ENCODE assay signal across 10 cellular contexts in the genomic region with DNA sequence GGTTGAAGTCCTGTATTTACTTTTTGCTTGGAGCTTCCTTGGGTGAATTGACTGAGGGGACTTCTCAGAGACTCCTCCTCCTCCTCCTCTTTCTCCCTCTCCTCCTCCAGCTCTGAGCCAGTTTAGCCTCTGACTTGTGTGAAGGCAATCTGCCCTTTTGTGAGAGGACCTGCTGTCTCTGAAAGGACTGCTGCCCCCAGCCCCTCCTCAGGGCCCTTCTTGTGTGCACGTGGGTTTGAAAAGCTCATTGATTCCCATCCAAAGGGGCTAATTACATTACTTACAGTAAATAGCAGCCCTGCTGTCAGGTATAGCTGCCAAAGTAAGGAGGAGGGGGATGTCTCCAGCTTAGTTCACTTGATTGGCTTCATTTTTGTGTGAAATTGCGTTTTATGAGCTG.
DNase-seq lines count a peak whose midpoint lies in the region; ATAC-seq lines count a peak whose summit lies in the region.
"Had no signal": no experiment of that assay in that cellular context is flagged by ENCODE, and none has a peak within 500 bp of the region (broad histone marks: within the 10 kb centered on the region; RNA-seq: fewer than 3 reads in every experiment).

No MANE protein-coding gene starts in this region.

- peaks cover 97% of the 10 kb centered on the region for H3K27me3 Mint-ChIP-seq in stimulated activated naive CD8-positive, alpha-beta T cell treated with anti-CD3 and anti-CD28 coated beads, Interleukin-15, Interleukin-2, amounts not matched to agents 100 ng/mL and 50 ng/mL, for 24 hours

- no peak for ATAC-seq in stimulated activated naive CD8-positive, alpha-beta T cell treated with anti-CD3 and anti-CD28 coated beads, Interleukin-15, Interleukin-2, amounts not matched to agents 100 U/mL and 50 U/mL, for 24 hours
- no peak for ATAC-seq in HG02970 (IDR thresholded peaks at IDR 0.05; ENCODE audit: low FRiP score, unreplicated experiment)
- ATAC-seq: esophagus mucosa had no signal

- H3K4me1 Mint-ChIP-seq in stimulated activated naive CD8-positive, alpha-beta T cell treated with anti-CD3 and anti-CD28 coated beads, Interleukin-15, Interleukin-2, amounts not matched to agents 100 ng/mL and 50 ng/mL, for 24 hours (ENCODE audit: low read depth), result peaks cover 77% of the 10 kb centered on the region

- no peak overlapping the region for H3K27ac Mint-ChIP-seq in stimulated activated naive CD8-positive, alpha-beta T cell treated with anti-CD3 and anti-CD28 coated beads, Interleukin-15, Interleukin-2, amounts not matched to agents 100 ng/mL and 50 ng/mL, for 24 hours

- no peak for DNase-seq in stimulated activated naive CD8-positive, alpha-beta T cell treated with anti-CD3 and anti-CD28 coated beads, Interleukin-15, Interleukin-2, amounts not matched to agents 100 U/mL and 50 U/mL, for 24 hours
- DNase-seq in NCI-H1105 (lab: John Stamatoyannopoulos, UW), result peak; percentile 35
- peak; percentile 52 for DNase-seq in ecto neural progenitor cell (ENCODE audit: low spot score)
- no peak for DNase-seq in NCI-H187 (lab: John Stamatoyannopoulos, UW)
- DNase-seq in AG20443 (ENCODE audit: low spot score), result no peak
- DNase-seq in HPDE6-E6E7 (ENCODE audit: extremely low spot score), result no peak
- DNase-seq: activated T-cell treated with anti-CD3 and anti-CD28 coated beads, Interleukin-2, amount 50 U/mL, for 1 hour had no signal

- no peaks in the 10 kb centered on the region for H3K36me3 Mint-ChIP-seq in stimulated activated naive CD8-positive, alpha-beta T cell treated with anti-CD3 and anti-CD28 coated beads, Interleukin-15, Interleukin-2, amounts not matched to agents 100 ng/mL and 50 ng/mL, for 24 hours (ENCODE audit: low read depth)

- H3K4me3 Mint-ChIP-seq in stimulated activated naive CD8-positive, alpha-beta T cell treated with anti-CD3 and anti-CD28 coated beads, Interleukin-15, Interleukin-2, amounts not matched to agents 100 ng/mL and 50 ng/mL, for 24 hours, result peak overlapping the region; percentile 81

- H3K9me3 Mint-ChIP-seq in stimulated activated naive CD8-positive, alpha-beta T cell treated with anti-CD3 and anti-CD28 coated beads, Interleukin-15, Interleukin-2, amounts not matched to agents 100 ng/mL and 50 ng/mL, for 24 hours, result no peaks in the 10 kb centered on the region

Comparison
In these comparisons a context has a peak if more than half of its experiments do, and no peak if none do; other contexts are left out.
1. DNase-seq: peak in NCI-H1105 (single experiment) and ecto neural progenitor cell (single experiment); none in stimulated activated naive CD8-positive, alpha-beta T cell treated with anti-CD3 and anti-CD28 coated beads, Interleukin-15, Interleukin-2, amounts not matched to agents 100 U/mL and 50 U/mL, for 24 hours (single experiment), NCI-H187 (0 of 2), AG20443 (single experiment) and HPDE6-E6E7 (single experiment).